Comparison of ENCODE assay signal across 9 cellular contexts in genomic region chr2:81903534-81903933, GRCh38.
"Had no signal": no experiment of that assay in that cellular context is flagged by ENCODE, and none has a peak within 500 bp of the region (broad histone marks: within the 10 kb centered on the region; RNA-seq: fewer than 3 reads in every experiment).

No MANE protein-coding gene starts in this region.

- H3K4me3 ChIP-seq: GM23248, HAP-1, K562 had no signal

- H3K4me3 Mint-ChIP-seq: HFFc6 had no signal

- H3K27ac Mint-ChIP-seq: HFFc6 had no signal

- H3K4me1 ChIP-seq: HAP-1 had no signal

- H3K9ac ChIP-seq: GM23248 had no signal

- H2AFZ ChIP-seq: GM23248 had no signal

- H3K27ac ChIP-seq: GM23248, HL-60 had no signal

- DNase-seq: GM23248, GOT3, H7, HFFc6, IMR-90 had no signal

- H3K9me3 ChIP-seq: HAP-1 had no signal

- ATAC-seq: HCT116, K562 had no signal

- H3K36me3 ChIP-seq: HAP-1 had no signal

- FAIRE-seq: K562 had no signal
